ENCODE assay signal across 8 cellular contexts in genomic region chr2:28408764-28409599, GRCh38. TPM values are rescaled to one million over a fixed set of nuclear protein-coding genes. Genes with fewer than 3 reads are reported as not detected.
DNase-seq lines count a peak whose midpoint lies in the region; ATAC-seq and TF ChIP-seq lines count a peak whose summit lies in the region.

No MANE protein-coding gene starts in this region.

- peaks cover 93 to 97% of the 10 kb centered on the region in 2 experiments for H3K36me3 ChIP-seq in trophoblast cell (ENCODE audit: control insufficient read depth in 1 of 2, insufficient read depth in 2 of 2, low read length in 2 of 2)

- no peak overlapping the region for H3K4ac ChIP-seq in trophoblast cell (ENCODE audit: low read depth, low read length)

- no peak overlapping the region for H2AK5ac ChIP-seq in trophoblast cell (ENCODE audit: low read length)

- H2BK5ac ChIP-seq in trophoblast cell (ENCODE audit: low read depth, low read length, poor library complexity), result no peak overlapping the region

- H3K79me1 ChIP-seq in trophoblast cell (ENCODE audit: low read length), result peaks cover 7% of the 10 kb centered on the region

- H3K9ac ChIP-seq in trophoblast cell (ENCODE audit: low read length), result no peak overlapping the region

- CTCF ChIA-PET in CD4-positive, alpha-beta T cell (lab: Charles Lee), result no interaction called here
- CTCF ChIA-PET in MCF 10A (lab: Yijun Ruan, JAX), result interaction anchor here (0.6 to 1.5 kb wide), 6 partner anchors 38 to 920 kb away, joined by 3 to 4 read pairs (median 3); no protein-coding TSS in a partner anchor

- H3K4me1 Mint-ChIP-seq in CD4-positive, alpha-beta T cell (ENCODE audit: low read depth), result peaks cover 61% of the 10 kb centered on the region
- peaks cover 32% of the 10 kb centered on the region for H3K4me1 Mint-ChIP-seq in MCF 10A (ENCODE audit: insufficient read depth, unreplicated experiment)

- WGBS in trophoblast cell (ENCODE audit: extremely low coverage, insufficient coverage, insufficient read length), result no CpG with 5 or more reads among the region's 26 CpGs

- POLR2A ChIA-PET in CD4-positive, alpha-beta T cell (lab: Charles Lee), result interaction anchor here (1.2 to 6.7 kb wide), 5 partner anchors 8 to 519 kb away, joined by 3 to 46 read pairs (median 3); partner anchors contain the start of genes BABAM2, FOSL2, PPP1CB and RBKS
- POLR2A ChIA-PET in MCF 10A (lab: Yijun Ruan, JAX), result interaction anchor here (0.5 to 5.5 kb wide), 20 partner anchors 8 to 715 kb away, joined by 3 to 53 read pairs (median 4); no protein-coding TSS in a partner anchor

- DNase-seq in CD4-positive, alpha-beta T cell, result peak; percentile 45 to 65 (median 56)
- DNase-seq in T1000 (lab: John Stamatoyannopoulos, UW) (peak; percentile 87), MCF 10A (ENCODE audit: unreplicated experiment) (peak; percentile 62), trophoblast cell (peak; percentile 91 to 97), anterior cingulate cortex (lab: John Stamatoyannopoulos, UW) (no peak), hippocampal formation (lab: John Stamatoyannopoulos, UW) (no peak)

- H3K36me3 Mint-ChIP-seq in CD4-positive, alpha-beta T cell (ENCODE audit: low read depth), result no peaks in the 10 kb centered on the region
- no peaks in the 10 kb centered on the region for H3K36me3 Mint-ChIP-seq in MCF 10A (ENCODE audit: insufficient read depth, unreplicated experiment)

- H3K4me3 Mint-ChIP-seq in CD4-positive, alpha-beta T cell, result peak overlapping the region; percentile 76
- H3K4me3 Mint-ChIP-seq in MCF 10A (ENCODE audit: unreplicated experiment), result no peak overlapping the region

- H3K27ac ChIP-seq in CD4-positive, alpha-beta T cell (ENCODE audit: low read depth, low read length), result peak overlapping the region; percentile 48
- no peak overlapping the region for H3K27ac ChIP-seq in trophoblast cell (ENCODE audit: low read depth, low read length)

- BruUV-seq in MCF 10A (replicated peaks; lab: Mats Ljungman, UMichigan), result no TSS peak

- H4K12ac ChIP-seq in trophoblast cell (ENCODE audit: low read depth, low read length), result no peak overlapping the region

- no peaks in the 10 kb centered on the region for H3K27me3 Mint-ChIP-seq in CD4-positive, alpha-beta T cell
- H3K27me3 Mint-ChIP-seq in MCF 10A (ENCODE audit: insufficient read depth, unreplicated experiment), result no peaks in the 10 kb centered on the region

- H2BK120ac ChIP-seq in trophoblast cell (ENCODE audit: insufficient read depth, low read length, poor library complexity), result peak overlapping the region; percentile 24

- H3K4me1 ChIP-seq in trophoblast cell (ENCODE audit: control insufficient read depth in 1 of 2, insufficient read depth in 2 of 2, low read length in 2 of 2), result peaks cover 8 to 19% of the 10 kb centered on the region in 2 experiments

- H3K4me3 ChIP-seq in trophoblast cell (ENCODE audit: low read depth, low read length), result no peak overlapping the region

- H3K18ac ChIP-seq in trophoblast cell (ENCODE audit: low read length), result no peak overlapping the region

- H3K79me2 ChIP-seq in trophoblast cell (ENCODE audit: control insufficient read depth, insufficient read depth, low read length, poor library complexity), result no peaks in the 10 kb centered on the region

- ATAC-seq in CD4-positive, alpha-beta T cell (ENCODE audit: poor library complexity), result peak; percentile 48
- no peak for ATAC-seq in HG03095 (IDR thresholded peaks at IDR 0.05; ENCODE audit: unreplicated experiment)
- ATAC-seq in HG02678 (IDR thresholded peaks at IDR 0.05; ENCODE audit: unreplicated experiment), result no peak

- H2AFZ ChIP-seq in trophoblast cell (ENCODE audit: insufficient read depth, low read length, poor library complexity), result peak overlapping the region; percentile 40

- H3K9me3 ChIP-seq in CD4-positive, alpha-beta T cell (ENCODE audit: control insufficient read depth, low read length), result no peaks in the 10 kb centered on the region
- H3K9me3 ChIP-seq in trophoblast cell (ENCODE audit: insufficient read depth, low read depth, low read length), result peaks cover 2% of the 10 kb centered on the region

- H4K91ac ChIP-seq in trophoblast cell (ENCODE audit: low read depth, low read length), result peak overlapping the region; percentile 33

- intact Hi-C loops in CD4-positive, alpha-beta T cell (cut with DNase I, micrococcal nuclease), result loop anchor here (2.0 to 5.0 kb wide), 5 partner anchors 16 to 517 kb away; partner anchors contain the start of genes BABAM2 (in 1 of the 2), FOSL2 (in 1 of the 2) and RBKS (in 1 of the 2)
- intact Hi-C loops in MCF 10A (cut with micrococcal nuclease), result loop anchor here (5.0 kb wide), 1 partner anchor 343 kb away; the partner anchor contains the start of gene PPP1CB

- H3K27me3 ChIP-seq in CD4-positive, alpha-beta T cell (ENCODE audit: control insufficient read depth, insufficient read depth, low read length), result no peaks in the 10 kb centered on the region
- H3K27me3 ChIP-seq in trophoblast cell (ENCODE audit: insufficient read depth, low read length), result no peaks in the 10 kb centered on the region

- H3K9me3 Mint-ChIP-seq in CD4-positive, alpha-beta T cell, result no peaks in the 10 kb centered on the region
- no peaks in the 10 kb centered on the region for H3K9me3 Mint-ChIP-seq in MCF 10A (ENCODE audit: unreplicated experiment)

- H3K4me2 ChIP-seq in trophoblast cell (ENCODE audit: low read length), result no peak overlapping the region

- H4K8ac ChIP-seq in trophoblast cell (ENCODE audit: low read depth, low read length), result peak overlapping the region; percentile 49

- no peak overlapping the region for H3K23ac ChIP-seq in trophoblast cell (ENCODE audit: low read length)

- peak overlapping the region; percentile 90 for H3K27ac Mint-ChIP-seq in CD4-positive, alpha-beta T cell
- H3K27ac Mint-ChIP-seq in MCF 10A (ENCODE audit: low read depth, unreplicated experiment), result no peak overlapping the region

- H2BK12ac ChIP-seq in trophoblast cell (ENCODE audit: low read length), result peak overlapping the region; percentile 7

- H3K14ac ChIP-seq in trophoblast cell (ENCODE audit: low read length), result no peak overlapping the region

- TF ChIP-seq CTCF in CD4-positive, alpha-beta T cell (IDR thresholded peaks at IDR 0.05), result no peak
- no peak for TF ChIP-seq CTCF in MCF 10A (IDR thresholded peaks at IDR 0.05; ENCODE audit: unreplicated experiment)

RNA-seq across cellular contexts. Expression of gene FOSL2, which starts 16.3 kb away (rescaled TPM):
- 100 to 1,000 TPM; 152 to 155 TPM for total RNA-seq in CD4-positive, alpha-beta T cell
- 122 and 141 TPM in 2 replicates for total RNA-seq in MCF 10A (2022)
- polyA plus RNA-seq in trophoblast cell (2013), result 25.9 and 27.5 TPM in 2 replicates

Comparison
In these comparisons a context has a peak if more than half of its experiments do, and no peak if none do; other contexts are left out.
1. DNase-seq: peak in CD4-positive, alpha-beta T cell (10 of 10), T1000 (single experiment), MCF 10A (single experiment) and trophoblast cell (2 of 2); none in anterior cingulate cortex (0 of 58) and hippocampal formation (0 of 2).